In genomic region chr6:106145741-106146227, GRCh38 we compare ENCODE assay signal across 9 cellular contexts.
DNase-seq lines count a peak whose midpoint lies in the region; ATAC-seq and TF ChIP-seq lines count a peak whose summit lies in the region.
"Had no signal": no experiment of that assay in that cellular context is flagged by ENCODE, and none has a peak within 500 bp of the region (broad histone marks: within the 10 kb centered on the region; RNA-seq: fewer than 3 reads in every experiment).

No MANE protein-coding gene starts in this region.

- H3K4me3 ChIP-seq in choroid plexus epithelial cell (ENCODE audit: low read depth, low read length): no peak overlapping the region

- peak; percentile 4 for TF ChIP-seq CTCF in choroid plexus epithelial cell (conservative IDR thresholded peaks at IDR 0.05; ENCODE audit: low read depth, low read length)

- peak; percentile 28 for ATAC-seq in GM18502 (IDR thresholded peaks at IDR 0.05; ENCODE audit: poor library complexity, unreplicated experiment)
- ATAC-seq in GM21423 (IDR thresholded peaks at IDR 0.05; ENCODE audit: unreplicated experiment): peak; percentile 34
- ATAC-seq in HG03460 (IDR thresholded peaks at IDR 0.05; ENCODE audit: unreplicated experiment): peak; percentile 41
- ATAC-seq in HG02970 (IDR thresholded peaks at IDR 0.05; ENCODE audit: low FRiP score, unreplicated experiment): no peak

- DNase-seq in choroid plexus epithelial cell (ENCODE audit: low read depth): peak; percentile 35
- DNase-seq in NCI-H2081 treated with DMSO at 0.1 percent for 48 hours (lab: John Stamatoyannopoulos, UW): no peak
- DNase-seq in Kasumi-1 (lab: John Stamatoyannopoulos, UW): no peak
- no peak for DNase-seq in cortex of kidney (lab: John Stamatoyannopoulos, UW)
- DNase-seq: naive B cell had no signal
